Comparison of ENCODE assay signal across 28 cellular contexts in genomic region chr16:80554037-80554436, GRCh38. TPM values are rescaled to one million over a fixed set of nuclear protein-coding genes. Genes with fewer than 3 reads are reported as not detected.
"Had no signal": no experiment of that assay in that cellular context is flagged by ENCODE, and none has a peak within 500 bp of the region (broad histone marks: within the 10 kb centered on the region; RNA-seq: fewer than 3 reads in every experiment).

No MANE protein-coding gene starts in this region.

- H3K4me3 ChIP-seq: cardiac muscle cell, coronary artery had no signal

- H3K27me3 ChIP-seq: brain microvascular endothelial cell, cardiac muscle cell had no signal

- H3K4me3 Mint-ChIP-seq: activated CD4-positive, alpha-beta memory T cell treated with anti-CD3 and anti-CD28 coated beads, Interleukin-2, amount 10 ng/mL, durations not matched to agents 7 days and 5 days; activated CD4-positive, alpha-beta T cell treated with anti-CD3 and anti-CD28 coated beads for 36 hours; activated naive CD4-positive, alpha-beta T cell treated with anti-CD3 and anti-CD28 coated beads, Interleukin-2, amount 50 U/mL, for 24 hours; T-cell had no signal

- H3K9me3 Mint-ChIP-seq: activated CD4-positive, alpha-beta memory T cell treated with anti-CD3 and anti-CD28 coated beads, Interleukin-2, amount 10 ng/mL, durations not matched to agents 7 days and 5 days; activated naive CD4-positive, alpha-beta T cell treated with anti-CD3 and anti-CD28 coated beads, Interleukin-2, amount 50 U/mL, for 24 hours; T-cell had no signal

- H3K36me3 ChIP-seq: brain microvascular endothelial cell, cardiac muscle cell, WERI-Rb-1 had no signal

- H3K36me3 Mint-ChIP-seq: activated naive CD4-positive, alpha-beta T cell treated with anti-CD3 and anti-CD28 coated beads, Interleukin-2, amount 50 U/mL, for 24 hours; T-cell had no signal

- H3K27me3 Mint-ChIP-seq: activated CD4-positive, alpha-beta memory T cell treated with anti-CD3 and anti-CD28 coated beads, Interleukin-2, amount 10 ng/mL, durations not matched to agents 7 days and 5 days; activated CD4-positive, alpha-beta T cell treated with anti-CD3 and anti-CD28 coated beads for 36 hours; activated naive CD4-positive, alpha-beta T cell treated with anti-CD3 and anti-CD28 coated beads, Interleukin-2, amount 50 U/mL, for 24 hours had no signal

- ATAC-seq: activated CD4-positive, alpha-beta T cell treated with anti-CD3 and anti-CD28 coated beads for 36 hours; T-cell had no signal

- H3K27ac ChIP-seq: brain microvascular endothelial cell, cardiac muscle cell, coronary artery, WERI-Rb-1 had no signal

- DNase-seq: activated CD4-positive, alpha-beta memory T cell treated with anti-CD3 and anti-CD28 coated beads, Interleukin-2, amount 10 ng/mL, durations not matched to agents 7 days and 5 days; activated CD4-positive, alpha-beta T cell treated with anti-CD3 and anti-CD28 coated beads for 36 hours; activated CD4-positive, alpha-beta T cell treated with anti-CD3 and anti-CD28 coated beads, Interleukin-2, amount 50 U/mL, for 1 hour; activated CD8-positive, alpha-beta memory T cell treated with anti-CD3 and anti-CD28 coated beads, Interleukin-2, amount 50 U/mL, for 48 hours; activated naive CD4-positive, alpha-beta T cell; activated T-cell treated with anti-CD3 and anti-CD28 coated beads, Interleukin-2, amount 50 U/mL, for 1 hour; amygdala; brain microvascular endothelial cell; NCI-H1105; NCI-H1436; NCI-H1694 treated with DMSO at 0.1 percent for 48 hours; NCI-H2029 treated with DMSO at 0.1 percent for 48 hours; NCI-H345; NCI-H510A; NCI-H526 treated with DMSO at 0.1 percent for 48 hours; NCI-H82; SIG-M5; T-cell; WERI-Rb-1 had no signal

- H3K27ac Mint-ChIP-seq: activated CD4-positive, alpha-beta memory T cell treated with anti-CD3 and anti-CD28 coated beads, Interleukin-2, amount 10 ng/mL, durations not matched to agents 7 days and 5 days; activated CD4-positive, alpha-beta T cell treated with anti-CD3 and anti-CD28 coated beads for 36 hours; activated naive CD4-positive, alpha-beta T cell treated with anti-CD3 and anti-CD28 coated beads, Interleukin-2, amount 50 U/mL, for 24 hours; T-cell had no signal

RNA-seq across cellular contexts. Expression of gene DYNLRB2, which starts 13.2 kb away (rescaled TPM):
- total RNA-seq: activated CD4-positive, alpha-beta memory T cell treated with anti-CD3 and anti-CD28 coated beads, Interleukin-2, amount 10 ng/mL, durations not matched to agents 7 days and 5 days; activated CD4-positive, alpha-beta T cell treated with anti-CD3 and anti-CD28 coated beads for 36 hours; astrocyte; cardiac muscle cell; chondrocyte; LHCN-M2; MCF 10A; OCI-LY7; RPMI7951 had no signal
